In genomic region chr22:20701680-20702136, GRCh38 we compare ENCODE assay signal across 7 cellular contexts.
DNase-seq lines count a peak whose midpoint lies in the region; ATAC-seq and TF ChIP-seq lines count a peak whose summit lies in the region.
"Not testable (repeated sequence)": the region's sequence is repeated elsewhere in the genome, so short reads cannot be mapped to it uniquely, and the experiment has no call there.

No MANE protein-coding gene starts in this region.

- CTCF ChIA-PET in WTC11 (lab: Charles Lee) = not testable (repeated sequence)
- CTCF ChIA-PET in MCF 10A (lab: Yijun Ruan, JAX) = interaction anchor here (2.1 kb wide), 1 partner anchor 136 kb away, joined by 5 read pairs; no protein-coding TSS in a partner anchor

- POLR2A ChIA-PET in WTC11 (lab: Charles Lee) = not testable (repeated sequence)
- POLR2A ChIA-PET in MCF 10A (lab: Yijun Ruan, JAX) = interaction anchor here (0.7 to 1.6 kb wide), 2 partner anchors 135 to 192 kb away, joined by 3 to 5 read pairs; no protein-coding TSS in a partner anchor

- peaks cover 18% of the 10 kb centered on the region for H3K27me3 Mint-ChIP-seq in WTC11 (ENCODE audit: low read depth)
- not testable (repeated sequence) for H3K27me3 Mint-ChIP-seq in MCF 10A (ENCODE audit: insufficient read depth, unreplicated experiment)

- H3K9me3 ChIP-seq in iPS DF 6.9 (ENCODE audit: control insufficient read depth, insufficient read depth, low read length); ovary: not testable (repeated sequence)

- not testable (repeated sequence) for DNase-seq in Jurkat, Clone E6-1 (ENCODE audit: low read depth, low spot score); WTC11 (ENCODE audit: low spot score); MCF 10A (ENCODE audit: unreplicated experiment); iPS DF 6.9 (ENCODE audit: low read depth, low spot score); ovary

- not testable (repeated sequence) for H3K9me3 Mint-ChIP-seq in WTC11; MCF 10A (ENCODE audit: unreplicated experiment)

- WGBS in iPS DF 6.9 (ENCODE audit: insufficient coverage, insufficient read length) = no CpG with 5 or more reads among the region's 21 CpGs
- 21 to 31% (median 21%) methylated on average over 12 to 17 of the region's 21 CpGs for WGBS in ovary, 3 donors

- TF ChIP-seq CTCF in WTC11 (IDR thresholded peaks at IDR 0.05); MCF 10A (IDR thresholded peaks at IDR 0.05; ENCODE audit: unreplicated experiment); ovary (IDR thresholded peaks at IDR 0.05): not testable (repeated sequence)

- peak overlapping the region; percentile 89 for H3K4me3 Mint-ChIP-seq in WTC11
- peak overlapping the region; percentile 94 for H3K4me3 Mint-ChIP-seq in MCF 10A (ENCODE audit: unreplicated experiment)

- peak; percentile 13 for ATAC-seq in GM18519 (IDR thresholded peaks at IDR 0.05; ENCODE audit: low FRiP score, unreplicated experiment)
- peak; percentile 7 for ATAC-seq in HG02759 (IDR thresholded peaks at IDR 0.05; ENCODE audit: unreplicated experiment)
- ATAC-seq in WTC11 = not testable (repeated sequence)

- peak overlapping the region; percentile 58 for H3K4me3 ChIP-seq in Jurkat, Clone E6-1 (ENCODE audit: low read length)
- H3K4me3 ChIP-seq in iPS DF 6.9 (ENCODE audit: low read length) (peak overlapping the region; percentile 32; the same call in 1 of the 2 replicates), ovary (peak overlapping the region; percentile 62)

- not testable (repeated sequence) for H3K36me3 ChIP-seq in iPS DF 6.9 (ENCODE audit: control insufficient read depth, insufficient read depth, low read length); ovary

- H3K36me3 Mint-ChIP-seq in WTC11; MCF 10A (ENCODE audit: insufficient read depth, unreplicated experiment): not testable (repeated sequence)

- BruUV-seq in MCF 10A (replicated peaks; lab: Mats Ljungman, UMichigan) = not testable (repeated sequence)

- not testable (repeated sequence) for TF ChIP-seq POLR2A in ovary (IDR thresholded peaks at IDR 0.05)

- H3K4me1 Mint-ChIP-seq in WTC11 = peaks cover 14% of the 10 kb centered on the region
- H3K4me1 Mint-ChIP-seq in MCF 10A (ENCODE audit: insufficient read depth, unreplicated experiment) = not testable (repeated sequence)

- H3K4me1 ChIP-seq in iPS DF 6.9 (ENCODE audit: control insufficient read depth, insufficient read depth, low read length); ovary (ENCODE audit: insufficient read depth): not testable (repeated sequence)

- not testable (repeated sequence) for H3K27ac ChIP-seq in iPS DF 6.9 (ENCODE audit: low read length)
- H3K27ac ChIP-seq in ovary = peak overlapping the region in 1 of 2 donors; percentile 81

- TF ChIP-seq EP300 in ovary (IDR thresholded peaks at IDR 0.05) = not testable (repeated sequence)

- H3K27me3 ChIP-seq in iPS DF 6.9 (ENCODE audit: control insufficient read depth, insufficient read depth, low read length); ovary: not testable (repeated sequence)

- H3K27ac Mint-ChIP-seq in WTC11 (peak overlapping the region; percentile 74; the same call in 1 of the 2 replicates), MCF 10A (ENCODE audit: low read depth, unreplicated experiment) (peak overlapping the region; percentile 91)

- intact Hi-C loops in MCF 10A (cut with micrococcal nuclease) = not testable (repeated sequence)
- intact Hi-C loops in ovary (cut with DNase I) = loop anchor here in 1 of 4 donors (10.0 kb wide), 1 partner anchor 207 kb away; the partner anchor contains the start of gene KLHL22
